ENCODE assay signal across 10 cellular contexts in genomic region chr18:11721720-11722119, GRCh38.
"Had no signal": no experiment of that assay in that cellular context is flagged by ENCODE, and none has a peak within 500 bp of the region (broad histone marks: within the 10 kb centered on the region; RNA-seq: fewer than 3 reads in every experiment).

No MANE protein-coding gene starts in this region.

- H3K4me2 ChIP-seq: GM23338 had no signal

- H2AFZ ChIP-seq: GM23338 had no signal

- DNase-seq: H9, HCEC 1CT, HFFc6, IMR-90, KG1 had no signal

- ATAC-seq: GM23338, K562 had no signal

- H3K4me3 ChIP-seq: GM23338, K562 had no signal

- FAIRE-seq: H1, H54, HTR-8/SVneo, K562 had no signal
